Comparison of ENCODE assay signal across 8 cellular contexts in the genomic region with DNA sequence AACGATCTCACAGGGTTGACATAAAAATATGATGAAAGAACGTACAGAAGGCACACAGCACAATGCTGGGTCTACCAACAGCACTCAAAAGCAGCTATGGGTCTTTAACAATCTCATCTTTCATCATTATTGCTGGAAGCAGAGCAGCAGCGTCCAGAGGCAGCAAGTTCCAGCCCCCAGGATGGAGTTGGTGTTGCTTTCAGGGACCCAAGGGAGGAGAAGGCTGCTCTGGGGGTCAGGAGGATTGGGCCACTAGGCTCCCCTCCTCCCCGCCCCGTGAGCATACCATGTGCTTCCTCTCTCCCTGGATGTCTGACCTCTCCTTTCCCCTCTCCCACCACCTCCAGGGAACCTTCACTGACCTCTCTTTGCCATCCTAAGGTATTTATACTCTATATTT. TPM values are rescaled to one million over a fixed set of nuclear protein-coding genes. Genes with fewer than 3 reads are reported as not detected.
A peak's percentile ranks its signal among the peaks of the same experiment; 100 is the strongest.
DNase-seq lines count a peak whose midpoint lies in the region; ATAC-seq and TF ChIP-seq lines count a peak whose summit lies in the region.

No MANE protein-coding gene starts in this region.

- H3K4me1 ChIP-seq in heart left ventricle (peaks cover 64 to 98% (median 94%) of the 10 kb centered on the region in 12 donors), uterus (peaks cover 37 to 70% of the 10 kb centered on the region in 2 donors)

- WGBS in heart left ventricle, 4 donors: 20 to 33% (median 27%) methylated on average over 5 of the region's 5 CpGs

- intact Hi-C loops in heart left ventricle (cut with DNase I) (no loop called here), left ventricle myocardium superior (cut with micrococcal nuclease) (no loop called here), uterus (cut with DNase I; ENCODE audit: low total_unique reads) (no loop called here)
- intact Hi-C loops in dendritic cell treated with granulocyte-macrophage colony-stimulating factor and Interleukin-4, amounts not matched to agents 40 ng/mL and 50 ng/mL, for 4 days (cut with micrococcal nuclease): loop anchor here (2.0 kb wide), 1 partner anchor 13 kb away; the partner anchor contains the start of genes KCTD10 and UBE3B

- H3K27ac ChIP-seq in heart left ventricle (peak overlapping the region; percentile 89 to 100 (median 96)), uterus (peak overlapping the region; percentile 94 to 97)

- H3K27ac Mint-ChIP-seq in dendritic cell treated with granulocyte-macrophage colony-stimulating factor and Interleukin-4, amounts not matched to agents 40 ng/mL and 50 ng/mL, for 4 days: peak overlapping the region; percentile 90

- H3K27me3 Mint-ChIP-seq in dendritic cell treated with granulocyte-macrophage colony-stimulating factor and Interleukin-4, amounts not matched to agents 40 ng/mL and 50 ng/mL, for 4 days: no peaks in the 10 kb centered on the region

- no peaks in the 10 kb centered on the region for H3K27me3 ChIP-seq in heart left ventricle
- H3K27me3 ChIP-seq in uterus: no peaks in the 10 kb centered on the region

- no peak for TF ChIP-seq POLR2A in heart left ventricle (IDR thresholded peaks at IDR 0.05)
- no peak for TF ChIP-seq POLR2A in uterus (IDR thresholded peaks at IDR 0.05)

- no peaks in the 10 kb centered on the region for H3K9me3 Mint-ChIP-seq in dendritic cell treated with granulocyte-macrophage colony-stimulating factor and Interleukin-4, amounts not matched to agents 40 ng/mL and 50 ng/mL, for 4 days

- H3K36me3 ChIP-seq in heart left ventricle (peaks cover 0 to 57% (median 32%) of the 10 kb centered on the region in 9 donors), uterus (no peaks in the 10 kb centered on the region)

- H3K9me3 ChIP-seq in heart left ventricle (no peaks in the 10 kb centered on the region), uterus (no peaks in the 10 kb centered on the region)

- peak overlapping the region; percentile 15 for H3K4me3 Mint-ChIP-seq in dendritic cell treated with granulocyte-macrophage colony-stimulating factor and Interleukin-4, amounts not matched to agents 40 ng/mL and 50 ng/mL, for 4 days

- ATAC-seq in heart left ventricle (no peak), left ventricle myocardium superior (no peak), HG03045 (IDR thresholded peaks at IDR 0.05; ENCODE audit: unreplicated experiment) (no peak), HG03432 (IDR thresholded peaks at IDR 0.05; ENCODE audit: unreplicated experiment) (no peak)

- TF ChIP-seq CTCF in heart left ventricle (IDR thresholded peaks at IDR 0.05) (no peak), uterus (IDR thresholded peaks at IDR 0.05) (no peak)

- H3K36me3 Mint-ChIP-seq in dendritic cell treated with granulocyte-macrophage colony-stimulating factor and Interleukin-4, amounts not matched to agents 40 ng/mL and 50 ng/mL, for 4 days (ENCODE audit: low read depth): peaks cover 83% of the 10 kb centered on the region

- DNase-seq in heart left ventricle (no peak), left ventricle myocardium superior (no peak), myocyte (ENCODE audit: low read depth) (peak; percentile 36), uterus (no peak)
- DNase-seq in stimulated activated CD4-positive, alpha-beta T cell treated with anti-CD3 and anti-CD28 coated beads, Interleukin-4, amount 100 ng/mL, for 1 hour: no peak

- peaks cover 100% of the 10 kb centered on the region for H3K4me1 Mint-ChIP-seq in dendritic cell treated with granulocyte-macrophage colony-stimulating factor and Interleukin-4, amounts not matched to agents 40 ng/mL and 50 ng/mL, for 4 days (ENCODE audit: low read depth)

- peak overlapping the region in 9 of 12 donors; percentile 8 to 38 (median 29) for H3K4me3 ChIP-seq in heart left ventricle
- H3K4me3 ChIP-seq in uterus: no peak overlapping the region

RNA-seq across cellular contexts. Expression of gene KCTD10, which starts 13.3 kb away (rescaled TPM):
- total RNA-seq in heart left ventricle (10 to 100 TPM; 20.8 to 52.3 (median 37.1) TPM), left ventricle myocardium superior (29.8 TPM), myocyte (26.9 and 37.8 TPM in 2 replicates), uterus (10 to 100 TPM; 38.2 to 88.4 (median 63.6) TPM)
- polyA plus RNA-seq in heart left ventricle: 10 to 100 TPM in 1 of 2 donors, 1 to 10 TPM in 1; 9.5 to 47.6 TPM
- 49.0 TPM for polyA plus RNA-seq in myocyte (2012)

RNA-seq across cellular contexts. Expression of gene UBE3B, which starts 13.7 kb away (rescaled TPM):
- total RNA-seq in heart left ventricle (10 to 100 TPM; 45.7 to 82.7 (median 53.8) TPM), left ventricle myocardium superior (58.1 TPM), myocyte (47.3 and 53.0 TPM in 2 replicates), uterus (10 to 100 TPM; 14.7 to 64.2 (median 30.7) TPM)
- 10 to 100 TPM; 19.1 to 24.4 TPM for polyA plus RNA-seq in heart left ventricle
- 30.7 TPM for polyA plus RNA-seq in myocyte (2012)

Comparison
In these comparisons a context has a peak if more than half of its experiments do, and no peak if none do; other contexts are left out.
1. H3K4me3 ChIP-seq: peak in heart left ventricle (9 of 12); none in uterus (0 of 2).